24 cellular contexts compared by ENCODE assay signal in genomic region chr6:54929245-54929909, GRCh38.
"Had no signal": no experiment of that assay in that cellular context is flagged by ENCODE, and none has a peak within 500 bp of the region (broad histone marks: within the 10 kb centered on the region; RNA-seq: fewer than 3 reads in every experiment).

No MANE protein-coding gene starts in this region.

- H3K4me3 ChIP-seq: coronary artery, dorsolateral prefrontal cortex, esophagus muscularis mucosa, gastrocnemius medialis, heart right ventricle, psoas muscle, sigmoid colon, skin epidermis, stomach, thoracic aorta, upper lobe of left lung, uterus had no signal

- DNase-seq: dorsolateral prefrontal cortex; effector memory CD4-positive, alpha-beta T cell; gastrocnemius medialis; heart right ventricle; islet precursor cell; mammary epithelial cell; naive thymus-derived CD4-positive, alpha-beta T cell; psoas muscle; retina; sigmoid colon; stimulated activated CD4-positive, alpha-beta T cell treated with anti-CD3 and anti-CD28 coated beads, Interleukin-2, amount 100 ng/mL, for 24 hours; stimulated activated CD4-positive, alpha-beta T cell treated with anti-CD3 and anti-CD28 coated beads, Interleukin-4, amount 100 ng/mL, for 4 hours; stimulated activated naive B cell treated with anti-CD40 and anti-IgM and Interleukin-4, amounts not matched to agents 10 μg/mL and 1 μg/mL and 100 μg/mL, for 72 hours; stomach; substantia nigra; upper lobe of left lung; uterus had no signal

- H3K27me3 ChIP-seq: dorsolateral prefrontal cortex, esophagus muscularis mucosa, gastrocnemius medialis, heart right ventricle, neutrophil, sigmoid colon, stomach, upper lobe of left lung, uterus had no signal

- H3K9me3 ChIP-seq: gastrocnemius medialis, uterus had no signal

- H3K4me1 ChIP-seq: esophagus muscularis mucosa, heart right ventricle, psoas muscle, sigmoid colon, stomach, upper lobe of left lung, uterus had no signal

- FAIRE-seq: endometrium had no signal

- H3K27ac ChIP-seq: coronary artery, dorsolateral prefrontal cortex, esophagus muscularis mucosa, heart right ventricle, neutrophil, psoas muscle, sigmoid colon, skin epidermis, stomach, thoracic aorta, upper lobe of left lung, uterus had no signal

- H3K36me3 ChIP-seq: esophagus muscularis mucosa, gastrocnemius medialis, heart right ventricle, neutrophil, sigmoid colon, stomach, thoracic aorta, upper lobe of left lung, uterus had no signal

- ATAC-seq: gastrocnemius medialis; heart right ventricle; left lobe of liver; naive thymus-derived CD4-positive, alpha-beta T cell; psoas muscle; stimulated activated naive B cell treated with anti-CD40 and anti-IgM and Interleukin-4, amounts not matched to agents 10 μg/mL and 1 μg/mL and 100 μg/mL, for 72 hours had no signal
